ENCODE assay signal across 11 cellular contexts in genomic region chr2:119862127-119862889, GRCh38.
DNase-seq lines count a peak whose midpoint lies in the region; ATAC-seq and TF ChIP-seq lines count a peak whose summit lies in the region.
"Had no signal": no experiment of that assay in that cellular context is flagged by ENCODE, and none has a peak within 500 bp of the region (broad histone marks: within the 10 kb centered on the region; RNA-seq: fewer than 3 reads in every experiment).

No MANE protein-coding gene starts in this region.

- H3K4me3 ChIP-seq in thyroid gland (replicated peaks in 1 of 3), result no peak overlapping the region

- H3K27me3 Mint-ChIP-seq in activated naive CD4-positive, alpha-beta T cell treated with anti-CD3 and anti-CD28 coated beads, Interleukin-2, amount 10 ng/mL, durations not matched to agents 7 days and 5 days, result no peaks in the 10 kb centered on the region
- H3K27me3 Mint-ChIP-seq in activated naive CD4-positive, alpha-beta T cell treated with anti-CD3 and anti-CD28 coated beads for 36 hours (ENCODE audit: low read depth), result no peaks in the 10 kb centered on the region
- H3K27me3 Mint-ChIP-seq in osteocyte (ENCODE audit: unreplicated experiment), result no peaks in the 10 kb centered on the region
- H3K27me3 Mint-ChIP-seq: activated naive CD4-positive, alpha-beta T cell treated with anti-CD3 and anti-CD28 coated beads, Interleukin-2, amount 50 U/mL, for 24 hours had no signal

- H3K9me3 ChIP-seq in thyroid gland, result no peaks in the 10 kb centered on the region

- TF ChIP-seq CTCF in thyroid gland (IDR thresholded peaks at IDR 0.05) (no peak), osteocyte (IDR thresholded peaks at IDR 0.05) (no peak)

- H3K27ac ChIP-seq in thyroid gland, result peak overlapping the region; percentile 62 to 76 (median 69)
- H3K27ac ChIP-seq: epithelial cell of prostate had no signal

- peak overlapping the region; percentile 71 for H3K27ac Mint-ChIP-seq in activated naive CD4-positive, alpha-beta T cell treated with anti-CD3 and anti-CD28 coated beads, Interleukin-2, amount 10 ng/mL, durations not matched to agents 7 days and 5 days
- H3K27ac Mint-ChIP-seq in activated naive CD4-positive, alpha-beta T cell treated with anti-CD3 and anti-CD28 coated beads for 36 hours, result no peak overlapping the region
- H3K27ac Mint-ChIP-seq in osteocyte (ENCODE audit: unreplicated experiment), result no peak overlapping the region
- H3K27ac Mint-ChIP-seq: activated naive CD4-positive, alpha-beta T cell treated with anti-CD3 and anti-CD28 coated beads, Interleukin-2, amount 50 U/mL, for 24 hours had no signal

- ATAC-seq in HG02610 (IDR thresholded peaks at IDR 0.05; ENCODE audit: unreplicated experiment), result peak; percentile 83
- peak; percentile 53 for ATAC-seq in HG03575 (IDR thresholded peaks at IDR 0.05; ENCODE audit: extremely low read depth, insufficient number of reproducible peaks, low FRiP score, unreplicated experiment)

- TF ChIP-seq POLR2A in thyroid gland (IDR thresholded peaks at IDR 0.05), result no peak

- 48 to 49% methylated on average over 3 of the region's 3 CpGs for WGBS in thyroid gland, 2 donors

- no peak for DNase-seq in activated naive CD4-positive, alpha-beta T cell treated with anti-CD3 and anti-CD28 coated beads, Interleukin-2, amount 10 ng/mL, durations not matched to agents 7 days and 5 days
- DNase-seq in activated naive CD4-positive, alpha-beta T cell treated with anti-CD3 and anti-CD28 coated beads for 36 hours, result no peak
- no peak for DNase-seq in thyroid gland
- no peak for DNase-seq in osteocyte (ENCODE audit: extremely low spot score, unreplicated experiment)
- DNase-seq in posterior vena cava (ENCODE audit: low spot score), result no peak
- no peak for DNase-seq in amniotic stem cell (lab: John Stamatoyannopoulos, UW)
- DNase-seq: NCI-H1417 had no signal

- no peaks in the 10 kb centered on the region for H3K27me3 ChIP-seq in thyroid gland

- H3K4me1 ChIP-seq in thyroid gland, result peaks cover 35 to 49% of the 10 kb centered on the region in 2 donors

- no peak overlapping the region for H3K4me3 Mint-ChIP-seq in activated naive CD4-positive, alpha-beta T cell treated with anti-CD3 and anti-CD28 coated beads, Interleukin-2, amount 10 ng/mL, durations not matched to agents 7 days and 5 days
- H3K4me3 Mint-ChIP-seq in activated naive CD4-positive, alpha-beta T cell treated with anti-CD3 and anti-CD28 coated beads for 36 hours, result no peak overlapping the region
- H3K4me3 Mint-ChIP-seq in osteocyte (ENCODE audit: unreplicated experiment), result no peak overlapping the region

- H3K36me3 Mint-ChIP-seq in activated naive CD4-positive, alpha-beta T cell treated with anti-CD3 and anti-CD28 coated beads, Interleukin-2, amount 10 ng/mL, durations not matched to agents 7 days and 5 days, result peaks cover 25% of the 10 kb centered on the region
- H3K36me3 Mint-ChIP-seq in activated naive CD4-positive, alpha-beta T cell treated with anti-CD3 and anti-CD28 coated beads for 36 hours (ENCODE audit: low read depth), result peaks cover 18% of the 10 kb centered on the region
- H3K36me3 Mint-ChIP-seq in osteocyte (ENCODE audit: unreplicated experiment), result no peaks in the 10 kb centered on the region

- H3K4me1 Mint-ChIP-seq in activated naive CD4-positive, alpha-beta T cell treated with anti-CD3 and anti-CD28 coated beads, Interleukin-2, amount 10 ng/mL, durations not matched to agents 7 days and 5 days, result peaks cover 34% of the 10 kb centered on the region
- peaks cover 67% of the 10 kb centered on the region for H3K4me1 Mint-ChIP-seq in activated naive CD4-positive, alpha-beta T cell treated with anti-CD3 and anti-CD28 coated beads for 36 hours (ENCODE audit: low read depth)
- peaks cover 4% of the 10 kb centered on the region for H3K4me1 Mint-ChIP-seq in osteocyte (ENCODE audit: unreplicated experiment)

- H3K9me3 Mint-ChIP-seq in activated naive CD4-positive, alpha-beta T cell treated with anti-CD3 and anti-CD28 coated beads, Interleukin-2, amount 10 ng/mL, durations not matched to agents 7 days and 5 days, result peaks cover 3% of the 10 kb centered on the region
- H3K9me3 Mint-ChIP-seq in activated naive CD4-positive, alpha-beta T cell treated with anti-CD3 and anti-CD28 coated beads for 36 hours, result peaks cover 2% of the 10 kb centered on the region
- H3K9me3 Mint-ChIP-seq in osteocyte (ENCODE audit: unreplicated experiment), result no peaks in the 10 kb centered on the region
- H3K9me3 Mint-ChIP-seq: activated naive CD4-positive, alpha-beta T cell treated with anti-CD3 and anti-CD28 coated beads, Interleukin-2, amount 50 U/mL, for 24 hours had no signal

- CTCF ChIA-PET in activated naive CD4-positive, alpha-beta T cell treated with anti-CD3 and anti-CD28 coated beads, Interleukin-2, amount 10 ng/mL, durations not matched to agents 7 days and 5 days (lab: Charles Lee), result interaction anchor here (1.7 kb wide), 1 partner anchor 13 kb away, joined by 3 read pairs; no protein-coding TSS in a partner anchor
- CTCF ChIA-PET in activated naive CD4-positive, alpha-beta T cell treated with anti-CD3 and anti-CD28 coated beads for 36 hours (lab: Charles Lee), result interaction anchor here (0.7 kb wide), 1 partner anchor 121 kb away, joined by 4 read pairs; no protein-coding TSS in a partner anchor

- intact Hi-C loops in activated naive CD4-positive, alpha-beta T cell treated with anti-CD3 and anti-CD28 coated beads for 36 hours (cut with micrococcal nuclease), result no loop called here
- intact Hi-C loops in thyroid gland (cut with DNase I) (no loop called here), posterior vena cava (cut with DNase I) (loop anchor here in 1 of 2 donors (2.0 kb wide), 1 partner anchor 64 kb away; no protein-coding TSS in a partner anchor)

- H3K36me3 ChIP-seq in thyroid gland, result no peaks in the 10 kb centered on the region
